ENCODE assay signal across 8 cellular contexts in genomic region chr2:158457826-158458616, GRCh38. TPM values are rescaled to one million over a fixed set of nuclear protein-coding genes. Genes with fewer than 3 reads are reported as not detected.
DNase-seq lines count a peak whose midpoint lies in the region; ATAC-seq, FAIRE-seq and TF ChIP-seq lines count a peak whose summit lies in the region.

No MANE protein-coding gene starts in this region.

- peak overlapping the region; percentile 52 for H3K56ac ChIP-seq in H1 (replicated peaks; ENCODE audit: insufficient read length, low read depth, low read length)

- H4K91ac ChIP-seq in H1 (replicated peaks; ENCODE audit: insufficient read length, low read length) (peak overlapping the region; percentile 92), mesenchymal stem cell (ENCODE audit: low read length) (peak overlapping the region; percentile 85)

- H3K4me2 ChIP-seq in H1 (ENCODE audit: insufficient read depth in 1 of 2, low read depth in 2 of 2, low read length in 2 of 2) (peak overlapping the region; percentile 84 to 94), mesenchymal stem cell (ENCODE audit: low read length, poor library complexity, severe bottlenecking) (peak overlapping the region; percentile 79)

- TF ChIP-seq POLR2A in H1 (IDR thresholded peaks at IDR 0.05; ENCODE audit: control extremely low read depth in 1 of 2, low read depth in 2 of 2, low read length in 2 of 2) = peak; percentile 81 to 82

- H3K9me3 Mint-ChIP-seq in activated CD4-positive, alpha-beta T cell treated with anti-CD3 and anti-CD28 coated beads, Interleukin-2, amount 10 ng/mL, durations not matched to agents 24 days and 14 days = no peaks in the 10 kb centered on the region

- H2BK5ac ChIP-seq in H1 (ENCODE audit: low read depth, low read length) (peak overlapping the region; percentile 86), mesenchymal stem cell (ENCODE audit: low read depth, low read length, poor library complexity, severe bottlenecking) (peak overlapping the region; percentile 85)

- H3K9ac ChIP-seq in H1 (replicated peaks in 1 of 4; ENCODE audit: extremely low read depth in 1 of 4, low read depth in 3 of 4, low read length in 3 of 4) = peak overlapping the region; percentile 81 to 91 (median 88)
- H3K9ac ChIP-seq in mesenchymal stem cell (ENCODE audit: low read length) = peak overlapping the region; percentile 85

- H2BK20ac ChIP-seq in H1 (ENCODE audit: low read length) = no peak overlapping the region

- H2BK120ac ChIP-seq in H1 (replicated peaks; ENCODE audit: low read depth, low read length) (no peak overlapping the region), mesenchymal stem cell (ENCODE audit: low read depth, low read length) (peak overlapping the region; percentile 39)

- H2BK15ac ChIP-seq in H1 (ENCODE audit: low read length) (peak overlapping the region; percentile 49; the same call in 1 of the 2 replicates), mesenchymal stem cell (ENCODE audit: low read depth, poor library complexity, severe bottlenecking) (peak overlapping the region; percentile 89)

- peaks cover 16 to 49% of the 10 kb centered on the region in 2 experiments for H3K79me2 ChIP-seq in H1 (ENCODE audit: control insufficient read depth in 1 of 2, insufficient read depth in 2 of 2, low read length in 2 of 2)

- no peak overlapping the region for H3K4ac ChIP-seq in H1 (replicated peaks; ENCODE audit: insufficient read length, low read depth, low read length)
- H3K4ac ChIP-seq in mesenchymal stem cell (ENCODE audit: low read depth in 1 of 2, low read length in 2 of 2) = peak overlapping the region; percentile 1 to 75

- CTCF ChIA-PET in H1 (lab: Charles Lee; ENCODE audit: partially characterized antibody) = interaction anchor here (0.7 to 3.4 kb wide), 18 partner anchors 9 to 581 kb away, joined by 3 to 13 read pairs (median 4); partner anchors contain the start of gene ACVR1

- H2BK12ac ChIP-seq in H1 (ENCODE audit: low read depth, low read length) = 0 out of 2 replicates have a peak overlapping the region, but pooled peaks have one; percentile 31
- H2BK12ac ChIP-seq in mesenchymal stem cell (ENCODE audit: low read length in 2 of 2) = peak overlapping the region in 1 of 2 experiments; percentile 87

- peak in 1 of 2 experiments; percentile 69; a peak in 1 of 3 replicates for TF ChIP-seq EP300 in H1 (IDR thresholded peaks at IDR 0.05; ENCODE audit: borderline replicate concordance in 1 of 2, low read depth in 2 of 2, low read length in 2 of 2)

- peak overlapping the region; percentile 77 to 90 (median 80) for H3K4me3 ChIP-seq in H1 (ENCODE audit: extremely low read depth in 1 of 4, insufficient read depth in 2 of 4, low read depth in 3 of 4, low read length in 4 of 4)
- peak overlapping the region; percentile 88 to 91 for H3K4me3 ChIP-seq in mesenchymal stem cell (ENCODE audit: insufficient read depth in 1 of 2, low read depth in 1 of 2, low read length in 2 of 2)

- H3K14ac ChIP-seq in H1 (ENCODE audit: insufficient read length) (no peak overlapping the region), mesenchymal stem cell (ENCODE audit: low read length in 2 of 2) (peak overlapping the region; percentile 26 to 76)

- H2AFZ ChIP-seq in H1 (ENCODE audit: low read length) (no peak overlapping the region), mesenchymal stem cell (ENCODE audit: low read depth, low read length) (peak overlapping the region; percentile 87)

- H3K9me3 ChIP-seq in H1 (ENCODE audit: insufficient read depth in 2 of 2, low read depth in 1 of 2, low read length in 1 of 2) (no peaks in the 10 kb centered on the region), mesenchymal stem cell (ENCODE audit: control insufficient read depth, low read length) (no peaks in the 10 kb centered on the region)

- H4K20me1 ChIP-seq in H1 (replicated peaks in 1 of 2; ENCODE audit: control insufficient read depth in 1 of 2, insufficient read depth in 2 of 2, low read length in 2 of 2) = peaks cover 8 to 9% of the 10 kb centered on the region in 2 experiments

- H3K23ac ChIP-seq in H1 (ENCODE audit: insufficient read length) (no peak overlapping the region), mesenchymal stem cell (ENCODE audit: low read length in 2 of 2) (peak overlapping the region in 1 of 2 experiments; percentile 70)

- H4K8ac ChIP-seq in H1 (ENCODE audit: extremely low read depth, insufficient read depth, low read length) (peak overlapping the region; percentile 81), mesenchymal stem cell (ENCODE audit: low read length) (peak overlapping the region; percentile 30)

- peak; percentile 56 for ATAC-seq in HG02798 (IDR thresholded peaks at IDR 0.05; ENCODE audit: poor library complexity, unreplicated experiment)

- POLR2A ChIA-PET in H1 (lab: Charles Lee; ENCODE audit: partially characterized antibody) = interaction anchor here (0.5 to 3.1 kb wide), 17 partner anchors 9 to 443 kb away, joined by 3 to 16 read pairs (median 3); no protein-coding TSS in a partner anchor

- H3K36me3 ChIP-seq in H1 (ENCODE audit: control insufficient read depth in 2 of 4, insufficient read depth in 4 of 4, low read length in 3 of 4) (no peaks in the 10 kb centered on the region), mesenchymal stem cell (ENCODE audit: control insufficient read depth in 1 of 2, insufficient read depth in 2 of 2, low read depth in 1 of 2, low read length in 2 of 2) (no peaks in the 10 kb centered on the region)

- intact Hi-C loops in activated CD4-positive, alpha-beta T cell treated with anti-CD3 and anti-CD28 coated beads, Interleukin-2, amount 10 ng/mL, durations not matched to agents 24 days and 14 days (cut with micrococcal nuclease) = loop anchor here (2.0 to 10.0 kb wide), 6 partner anchors 65 to 1254 kb away; partner anchors contain the start of genes ACVR1 and MARCHF7

- H3K27ac ChIP-seq in H1 (ENCODE audit: low read depth, low read length) = peak overlapping the region; percentile 81
- H3K27ac ChIP-seq in mesenchymal stem cell (ENCODE audit: low read length, poor library complexity, severe bottlenecking) = peak overlapping the region; percentile 91

- H3K27me3 ChIP-seq in H1 (replicated peaks in 1 of 4; ENCODE audit: control insufficient read depth in 3 of 4, extremely low read depth in 1 of 4, insufficient read depth in 3 of 4, low read length in 3 of 4) (no peaks in the 10 kb centered on the region), mesenchymal stem cell (ENCODE audit: control insufficient read depth in 1 of 2, insufficient read depth in 1 of 2, low read length in 2 of 2) (no peaks in the 10 kb centered on the region)

- peak overlapping the region; percentile 91 for H3K4me3 Mint-ChIP-seq in activated CD4-positive, alpha-beta T cell treated with anti-CD3 and anti-CD28 coated beads, Interleukin-2, amount 10 ng/mL, durations not matched to agents 24 days and 14 days

- peak overlapping the region; percentile 94 for H3K27ac Mint-ChIP-seq in activated CD4-positive, alpha-beta T cell treated with anti-CD3 and anti-CD28 coated beads, Interleukin-2, amount 10 ng/mL, durations not matched to agents 24 days and 14 days

- H3K18ac ChIP-seq in H1 (ENCODE audit: extremely low read depth, low read length) = peak overlapping the region; percentile 95
- H3K18ac ChIP-seq in mesenchymal stem cell (ENCODE audit: low read depth in 1 of 2, low read length in 2 of 2) = peak overlapping the region; percentile 90 to 98

- H3K4me1 ChIP-seq in H1 (replicated peaks in 1 of 4; ENCODE audit: control insufficient read depth in 3 of 4, insufficient read depth in 4 of 4, low read length in 3 of 4) (peaks cover 2 to 6% (median 4%) of the 10 kb centered on the region in 4 experiments; a peak in 5 of 7 replicates), mesenchymal stem cell (ENCODE audit: control insufficient read depth, insufficient read depth, low read depth, low read length) (peaks cover 2% of the 10 kb centered on the region)

- WGBS in H1 (ENCODE audit: extremely low coverage in 1 of 2, insufficient coverage in 1 of 2, insufficient read length in 1 of 2, insufficient replicate concordance in 2 of 2, low coverage in 1 of 2, low lambda C conversion rate in 2 of 2, missing lambda C conversion rate in 1 of 2), 2 experiments = 1% methylated on average over 41 of the region's 61 CpGs; no CpG with 5 or more reads in 1 of the 2 experiments
- WGBS in mesenchymal stem cell = under 1% methylated on average over 51 of the region's 61 CpGs

- H3K79me1 ChIP-seq in H1 (ENCODE audit: low read depth, low read length) (peaks cover 4% of the 10 kb centered on the region; the same call in 1 of the 2 replicates), mesenchymal stem cell (replicated peaks; ENCODE audit: low read length, poor library complexity, severe bottlenecking) (peaks cover 10% of the 10 kb centered on the region)

- peaks cover 23% of the 10 kb centered on the region for H3K4me1 Mint-ChIP-seq in activated CD4-positive, alpha-beta T cell treated with anti-CD3 and anti-CD28 coated beads, Interleukin-2, amount 10 ng/mL, durations not matched to agents 24 days and 14 days

- no peak for FAIRE-seq in H1 (lab: Jason Lieb, UNC)

- peaks cover 12% of the 10 kb centered on the region; the same call in 1 of the 2 replicates for H3K23me2 ChIP-seq in H1 (ENCODE audit: low read depth, low read length)

- TF ChIP-seq CTCF in GM12873 (IDR thresholded peaks at IDR 0.05; ENCODE audit: insufficient read depth, low read depth, low read length, missing control alignments) (peak; percentile 55), H1 (IDR thresholded peaks at IDR 0.05; ENCODE audit: control extremely low read depth in 1 of 3, insufficient read depth in 1 of 3, low read depth in 1 of 3, low read length in 3 of 3) (peak in 1 of 3 experiments; percentile 16; a peak in 1 of 4 replicates)

- H3K27me3 Mint-ChIP-seq in activated CD4-positive, alpha-beta T cell treated with anti-CD3 and anti-CD28 coated beads, Interleukin-2, amount 10 ng/mL, durations not matched to agents 24 days and 14 days = peaks cover 28% of the 10 kb centered on the region

- TF ChIP-seq RAD21 in H1 (IDR thresholded peaks at IDR 0.05 in 1 of 2, conservative IDR thresholded peaks at IDR 0.05 in 1 of 2; ENCODE audit: low read depth in 2 of 2, low read length in 2 of 2) = peak; percentile 30 to 50; a peak in 2 of 4 replicates

- DNase-seq in A172 (ENCODE audit: low spot score) = peak; percentile 73
- DNase-seq in NCI-H146 treated with DMSO at 0.1 percent for 48 hours (lab: John Stamatoyannopoulos, UW; ENCODE audit: unreplicated experiment) = peak; percentile 27
- DNase-seq in activated CD4-positive, alpha-beta T cell treated with anti-CD3 and anti-CD28 coated beads, Interleukin-2, amount 10 ng/mL, durations not matched to agents 24 days and 14 days = no peak
- peak in 1 of 2 experiments; percentile 56 for DNase-seq in H1 (ENCODE audit: low read depth in 1 of 2, low spot score in 2 of 2)
- peak; percentile 73 for DNase-seq in mesenchymal stem cell
- peak; percentile 14 to 21 for DNase-seq in stimulated activated CD8-positive, alpha-beta memory T cell treated with anti-CD3 and anti-CD28 coated beads, Interleukin-2, amount 100 ng/mL, for 1 hour (ENCODE audit: low read depth in 2 of 2)

- H4K5ac ChIP-seq in H1 (ENCODE audit: insufficient read length, low read depth, low read length) = peak overlapping the region; percentile 59

- no peak overlapping the region; the same call in 1 of the 2 replicates for H2AK5ac ChIP-seq in H1 (ENCODE audit: low read depth, low read length)
- no peak overlapping the region for H2AK5ac ChIP-seq in mesenchymal stem cell (ENCODE audit: low read length, severe bottlenecking)

- peaks cover 3% of the 10 kb centered on the region for H3K36me3 Mint-ChIP-seq in activated CD4-positive, alpha-beta T cell treated with anti-CD3 and anti-CD28 coated beads, Interleukin-2, amount 10 ng/mL, durations not matched to agents 24 days and 14 days (ENCODE audit: low read depth)

RNA-seq across cellular contexts. Expression of gene PKP4, which starts 1.3 kb away (rescaled TPM):
- total RNA-seq in A172 (2014; rRNA removed; shearing (Covaris generic)) = 39.6 and 52.6 TPM in 2 replicates
- 31.5 and 32.6 TPM in 2 replicates for total RNA-seq in activated CD4-positive, alpha-beta T cell treated with anti-CD3 and anti-CD28 coated beads, Interleukin-2, amount 10 ng/mL, durations not matched to agents 24 days and 14 days
- 83.6 and 88.0 TPM in 2 replicates for total RNA-seq in H1 (2021; fragmentation: NEBNext Ultra II Directional; extraction: Animal tissue kit (Norgen Biotek cat#: 25700))
- polyA plus RNA-seq in H1 (2011; rRNA removed) = 48.2 and 67.2 TPM in 2 replicates
- 59.0 TPM for polyA plus RNA-seq in H1 (2011; cell fraction: cytosol; rRNA removed)
- polyA plus RNA-seq in H1 (2011; cell fraction: nucleus; rRNA removed) = 126 TPM
- polyA plus RNA-seq in H1 (2012, experiment 1 of 2) = 55.6 to 64.2 TPM (median 63.5 TPM) in 4 replicates
- polyA plus RNA-seq in H1 (2012, experiment 2 of 2) = 7.3 TPM
- 43.1 TPM for polyA plus RNA-seq in H1 (2013, experiment 1 of 2)
- 37.4 TPM for polyA plus RNA-seq in H1 (2013, experiment 2 of 2)
- 120 and 142 TPM in 2 replicates for polyA minus RNA-seq in H1 (2011; rRNA and poly(A)+ RNA removed)
- polyA minus RNA-seq in H1 (2011; cell fraction: cytosol; rRNA and poly(A)+ RNA removed) = 69.0 TPM
- polyA minus RNA-seq in H1 (2011; cell fraction: nucleus; rRNA and poly(A)+ RNA removed) = 133 TPM
- polyA plus RNA-seq in mesenchymal stem cell (2013, experiment 1 of 2) = 15.1 TPM
- 14.4 TPM for polyA plus RNA-seq in mesenchymal stem cell (2013, experiment 2 of 2)

RNA-seq across cellular contexts. Expression of gene CCDC148, which starts 1.5 kb away (rescaled TPM):
- 0.65 and 0.90 TPM in 2 replicates for total RNA-seq in A172 (2014; rRNA removed; shearing (Covaris generic))
- not detected in 2 replicates for total RNA-seq in activated CD4-positive, alpha-beta T cell treated with anti-CD3 and anti-CD28 coated beads, Interleukin-2, amount 10 ng/mL, durations not matched to agents 24 days and 14 days
- 1.3 and 1.5 TPM in 2 replicates for total RNA-seq in H1 (2021; fragmentation: NEBNext Ultra II Directional; extraction: Animal tissue kit (Norgen Biotek cat#: 25700))
- polyA plus RNA-seq in H1 (2011; rRNA removed) = 0.45 and 0.61 TPM in 2 replicates
- polyA plus RNA-seq in H1 (2011; cell fraction: cytosol; rRNA removed) = 0.81 TPM
- 1.2 TPM for polyA plus RNA-seq in H1 (2011; cell fraction: nucleus; rRNA removed)
- polyA plus RNA-seq in H1 (2012, experiment 1 of 2) = 1.2 to 1.9 TPM (median 1.4 TPM) in 4 replicates
- polyA plus RNA-seq in H1 (2012, experiment 2 of 2) = 0.12 TPM
- 0.83 TPM for polyA plus RNA-seq in H1 (2013, experiment 1 of 2)
- polyA plus RNA-seq in H1 (2013, experiment 2 of 2) = 0.66 TPM
- 0.91 and 2.5 TPM in 2 replicates for polyA minus RNA-seq in H1 (2011; rRNA and poly(A)+ RNA removed)
- not detected for polyA minus RNA-seq in H1 (2011; cell fraction: cytosol; rRNA and poly(A)+ RNA removed)
- polyA minus RNA-seq in H1 (2011; cell fraction: nucleus; rRNA and poly(A)+ RNA removed) = 4.3 TPM
- 0.21 TPM for polyA plus RNA-seq in mesenchymal stem cell (2013, experiment 1 of 2)
- 0.10 TPM for polyA plus RNA-seq in mesenchymal stem cell (2013, experiment 2 of 2)
